ENCODE assay signal across 11 cellular contexts in genomic region chr9:15304620-15305019, GRCh38. TPM values are rescaled to one million over a fixed set of nuclear protein-coding genes. Genes with fewer than 3 reads are reported as not detected.
DNase-seq lines count a peak whose midpoint lies in the region; ATAC-seq and TF ChIP-seq lines count a peak whose summit lies in the region.
"Had no signal": no experiment of that assay in that cellular context is flagged by ENCODE, and none has a peak within 500 bp of the region (broad histone marks: within the 10 kb centered on the region; RNA-seq: fewer than 3 reads in every experiment).

No MANE protein-coding gene starts in this region.

- H3K27me3 ChIP-seq in left ventricle myocardium inferior (ENCODE audit: low read depth), result peaks cover 1% of the 10 kb centered on the region

- H3K36me3 Mint-ChIP-seq in T-helper 1 cell treated with Interleukin-12 subunit alpha and Interleukin-12 subunit beta and Interleukin-4 antibody, amounts not matched to agents 30 μg/mL and 1 μg/mL, for 36 hours (ENCODE audit: low read depth), result peaks cover 25% of the 10 kb centered on the region
- H3K36me3 Mint-ChIP-seq in nephron (ENCODE audit: low read depth), result peaks cover 16% of the 10 kb centered on the region

- H3K4me1 ChIP-seq in left ventricle myocardium inferior, result peaks cover 25% of the 10 kb centered on the region

- peaks cover 46% of the 10 kb centered on the region for H3K4me1 Mint-ChIP-seq in T-helper 1 cell treated with Interleukin-12 subunit alpha and Interleukin-12 subunit beta and Interleukin-4 antibody, amounts not matched to agents 30 μg/mL and 1 μg/mL, for 36 hours (ENCODE audit: low read depth)
- peaks cover 14% of the 10 kb centered on the region for H3K4me1 Mint-ChIP-seq in nephron

- no peaks in the 10 kb centered on the region for H3K36me3 ChIP-seq in left ventricle myocardium inferior

- H3K9me3 Mint-ChIP-seq in T-helper 1 cell treated with Interleukin-12 subunit alpha and Interleukin-12 subunit beta and Interleukin-4 antibody, amounts not matched to agents 30 μg/mL and 1 μg/mL, for 36 hours, result no peaks in the 10 kb centered on the region
- H3K9me3 Mint-ChIP-seq in nephron, result no peaks in the 10 kb centered on the region

- intact Hi-C loops in left ventricle myocardium inferior (cut with micrococcal nuclease), result loop anchor here (10.0 kb wide), 1 partner anchor 120 kb away; the partner anchor contains the start of gene SNAPC3

- DNase-seq in T-helper 1 cell (no peak), left ventricle myocardium inferior (no peak), coronary artery (ENCODE audit: low spot score) (no peak)
- DNase-seq: OCI-M1; stimulated activated naive CD4-positive, alpha-beta T cell had no signal

- ATAC-seq in GM21447 (IDR thresholded peaks at IDR 0.05; ENCODE audit: unreplicated experiment) (peak; percentile 25), HG03571 (IDR thresholded peaks at IDR 0.05; ENCODE audit: unreplicated experiment) (peak; percentile 27), HG03095 (IDR thresholded peaks at IDR 0.05; ENCODE audit: unreplicated experiment) (no peak)

- no peaks in the 10 kb centered on the region for H3K9me3 ChIP-seq in left ventricle myocardium inferior (replicated peaks)

- peak overlapping the region; percentile 98 for H3K4me3 Mint-ChIP-seq in T-helper 1 cell treated with Interleukin-12 subunit alpha and Interleukin-12 subunit beta and Interleukin-4 antibody, amounts not matched to agents 30 μg/mL and 1 μg/mL, for 36 hours
- peak overlapping the region; percentile 10 to 57 (median 42) for H3K4me3 Mint-ChIP-seq in nephron

- no peaks in the 10 kb centered on the region for H3K27me3 Mint-ChIP-seq in T-helper 1 cell treated with Interleukin-12 subunit alpha and Interleukin-12 subunit beta and Interleukin-4 antibody, amounts not matched to agents 30 μg/mL and 1 μg/mL, for 36 hours (ENCODE audit: low read depth)
- H3K27me3 Mint-ChIP-seq in nephron (ENCODE audit: low read depth), result no peaks in the 10 kb centered on the region

- H3K27ac Mint-ChIP-seq in T-helper 1 cell treated with Interleukin-12 subunit alpha and Interleukin-12 subunit beta and Interleukin-4 antibody, amounts not matched to agents 30 μg/mL and 1 μg/mL, for 36 hours, result no peak overlapping the region
- no peak overlapping the region for H3K27ac Mint-ChIP-seq in nephron

- TF ChIP-seq CTCF in nephron (IDR thresholded peaks at IDR 0.05; ENCODE audit: unreplicated experiment in 3 of 3) (no peak), left ventricle myocardium inferior (IDR thresholded peaks at IDR 0.05; ENCODE audit: borderline replicate concordance) (no peak), coronary artery (IDR thresholded peaks at IDR 0.05) (no peak)

- no peak overlapping the region for H3K27ac ChIP-seq in left ventricle myocardium inferior (replicated peaks)
- no peak overlapping the region for H3K27ac ChIP-seq in coronary artery

- H3K4me3 ChIP-seq in left ventricle myocardium inferior (no peak overlapping the region), coronary artery (no peak overlapping the region)
- H3K4me3 ChIP-seq: lung had no signal

RNA-seq across cellular contexts. Expression of gene TTC39B, which starts 2.4 kb away (rescaled TPM):
- total RNA-seq in left ventricle myocardium inferior, result 1.6 TPM
